Comparison of ENCODE assay signal across 9 cellular contexts in genomic region chr1:156815851-156816536, GRCh38. TPM values are rescaled to one million over a fixed set of nuclear protein-coding genes. Genes with fewer than 3 reads are reported as not detected.
A peak's percentile ranks its signal among the peaks of the same experiment; 100 is the strongest.
DNase-seq lines count a peak whose midpoint lies in the region; ATAC-seq, FAIRE-seq and TF ChIP-seq lines count a peak whose summit lies in the region.
"Had no signal": no experiment of that assay in that cellular context is flagged by ENCODE, and none has a peak within 500 bp of the region (broad histone marks: within the 10 kb centered on the region; RNA-seq: fewer than 3 reads in every experiment).

No MANE protein-coding gene starts in this region.

- ATAC-seq in GM18909 (IDR thresholded peaks at IDR 0.05; ENCODE audit: poor library complexity, unreplicated experiment), result no peak
- ATAC-seq in GM18907 (IDR thresholded peaks at IDR 0.05; ENCODE audit: unreplicated experiment), result no peak

- H3K4me3 ChIP-seq in kidney (ENCODE audit: low read length in 2 of 2) (peak overlapping the region in 1 of 2 donors; percentile 22), stomach (peak overlapping the region in 3 of 4 donors; percentile 13 to 42 (median 32)), HAP-1 (no peak overlapping the region)

- TF ChIP-seq CTCF in kidney (IDR thresholded peaks at IDR 0.05; ENCODE audit: borderline replicate concordance, extremely low read depth, insufficient read depth) (no peak), stomach (IDR thresholded peaks at IDR 0.05) (no peak)

- in situ Hi-C loops in HAP-1 (cut with MboI; ENCODE audit: low sequenced_read_pairs), result no loop called here

- no peaks in the 10 kb centered on the region for H3K36me3 ChIP-seq in kidney (ENCODE audit: control insufficient read depth in 1 of 2, insufficient read depth in 2 of 2, low read length in 2 of 2)
- no peaks in the 10 kb centered on the region for H3K36me3 ChIP-seq in stomach
- no peaks in the 10 kb centered on the region for H3K36me3 ChIP-seq in HAP-1 (replicated peaks)

- H3K9ac ChIP-seq in kidney (ENCODE audit: low read length in 2 of 2), result peak overlapping the region in 1 of 2 donors; percentile 34

- peak overlapping the region; percentile 65 to 68 for H3K27ac ChIP-seq in kidney (ENCODE audit: low read depth in 2 of 2, low read length in 2 of 2)
- H3K27ac ChIP-seq in stomach, result peak overlapping the region; percentile 60 to 83 (median 76)
- H3K27ac ChIP-seq: 22Rv1 had no signal

- H3K9me3 ChIP-seq in kidney (ENCODE audit: control insufficient read depth in 1 of 2, low read length in 2 of 2) (no peaks in the 10 kb centered on the region), stomach (no peaks in the 10 kb centered on the region), HAP-1 (no peaks in the 10 kb centered on the region)

- TF ChIP-seq EP300 in stomach (IDR thresholded peaks at IDR 0.05), result no peak

- no peak for TF ChIP-seq POLR2A in stomach (IDR thresholded peaks at IDR 0.05)

- no peak for FAIRE-seq in kidney (lab: Jason Lieb, UNC)

- H3K27me3 ChIP-seq in stomach, result peaks cover 0 to 17% (median 0%) of the 10 kb centered on the region in 3 donors
- H3K27me3 ChIP-seq in HAP-1 (ENCODE audit: low read depth), result no peaks in the 10 kb centered on the region

- intact Hi-C loops in kidney (cut with DNase I), result no loop called here
- intact Hi-C loops in stomach (cut with DNase I; ENCODE audit: low total_unique reads), result no loop called here

- peaks cover 0 to 11% of the 10 kb centered on the region in 2 donors for H3K4me1 ChIP-seq in kidney (ENCODE audit: control insufficient read depth in 1 of 2, insufficient read depth in 1 of 2, low read depth in 1 of 2, low read length in 2 of 2)
- H3K4me1 ChIP-seq in stomach, result peaks cover 15 to 31% (median 21%) of the 10 kb centered on the region in 4 donors
- H3K4me1 ChIP-seq in HAP-1, result peaks cover 8% of the 10 kb centered on the region

- DNase-seq in NCI-H82 (lab: John Stamatoyannopoulos, UW), result peak; percentile 36
- no peak for DNase-seq in NCI-H82 treated with DMSO at 0.1 percent for 48 hours (lab: John Stamatoyannopoulos, UW; ENCODE audit: unreplicated experiment)
- peak; percentile 35 for DNase-seq in activated CD8-positive, alpha-beta memory T cell treated with anti-CD3 and anti-CD28 coated beads, Interleukin-2, amount 50 U/mL, for 4 hours
- DNase-seq in kidney, result peak; percentile 65
- DNase-seq in stomach, result no peak
- DNase-seq in HAP-1 (ENCODE audit: low spot score in 2 of 2), result no peak

- WGBS in stomach, 5 donors, result 55 to 76% (median 73%) methylated on average over 10 to 13 of the region's 13 CpGs

RNA-seq across cellular contexts. Expression of gene SH2D2A, which starts 0.7 kb away (rescaled TPM):
- 4.3 TPM for total RNA-seq in kidney
- 0.32 TPM for polyA plus RNA-seq in kidney (ENCODE audit: insufficient read depth, low read depth, low replicate concordance)
- 10 to 100 TPM in 2 of 5 donors, under 1 TPM in 1, not detected in 2; 0.73 to 19.9 (median 11.6) TPM for total RNA-seq in stomach
- 1 to 10 TPM in 2 of 3 donors, under 1 TPM in 1; 0.61 to 1.6 (median 1.4) TPM for polyA plus RNA-seq in stomach

RNA-seq across cellular contexts. Expression of gene INSRR, which starts 42.9 kb away (rescaled TPM):
- total RNA-seq in kidney (0.35 TPM), stomach (under 1 TPM in 2 of 5 donors, not detected in 3; 0.18 to 0.29 TPM)
- polyA plus RNA-seq in kidney (ENCODE audit: insufficient read depth, low read depth, low replicate concordance) (2.4 TPM), stomach (under 1 TPM; 0.15 to 0.75 (median 0.33) TPM)

RNA-seq across cellular contexts. Expression of gene NTRK1, which starts 44.7 kb away (rescaled TPM):
- total RNA-seq in kidney, result 1.0 TPM
- polyA plus RNA-seq in kidney (ENCODE audit: insufficient read depth, low read depth, low replicate concordance), result 1.3 TPM
- under 1 TPM in 2 of 5 donors, not detected in 3; 0.87 to 0.92 TPM for total RNA-seq in stomach
- polyA plus RNA-seq in stomach, result 1 to 10 TPM in 1 of 3 donors, under 1 TPM in 2; 0.23 to 1.2 (median 1.00) TPM

RNA-seq across cellular contexts. Expression of gene PRCC, which starts 48.7 kb away (rescaled TPM):
- total RNA-seq in kidney, result 52.8 TPM
- 50.5 TPM for polyA plus RNA-seq in kidney (ENCODE audit: insufficient read depth, low read depth, low replicate concordance)
- 10 to 100 TPM; 24.0 to 93.0 (median 76.4) TPM for total RNA-seq in stomach
- polyA plus RNA-seq in stomach, result 10 to 100 TPM; 39.1 to 41.9 (median 40.1) TPM

Comparison
In these comparisons a context has a peak if more than half of its experiments do, and no peak if none do; other contexts are left out.
1. DNase-seq: peak in NCI-H82 (single experiment), activated CD8-positive, alpha-beta memory T cell treated with anti-CD3 and anti-CD28 coated beads, Interleukin-2, amount 50 U/mL, for 4 hours (single experiment) and kidney (single experiment); none in NCI-H82 treated with DMSO at 0.1 percent for 48 hours (single experiment), stomach (single experiment) and HAP-1 (0 of 2).